In genomic region chr11:8766043-8766992, GRCh38 we compare ENCODE assay signal across 12 cellular contexts.
A peak's percentile ranks its signal among the peaks of the same experiment; 100 is the strongest.
DNase-seq lines count a peak whose midpoint lies in the region; ATAC-seq and TF ChIP-seq lines count a peak whose summit lies in the region.
"Had no signal": no experiment of that assay in that cellular context is flagged by ENCODE, and none has a peak within 500 bp of the region (broad histone marks: within the 10 kb centered on the region; RNA-seq: fewer than 3 reads in every experiment).

No MANE protein-coding gene starts in this region.

- no peak overlapping the region for H3K9ac ChIP-seq in mesendoderm (ENCODE audit: low read length)

- H2BK15ac ChIP-seq in mesendoderm (replicated peaks; ENCODE audit: low read depth) = no peak overlapping the region

- no peak overlapping the region for H4K8ac ChIP-seq in mesendoderm (ENCODE audit: low read depth, low read length)

- no peak overlapping the region for H3K56ac ChIP-seq in mesendoderm (ENCODE audit: low read length)

- H3K79me1 ChIP-seq in mesendoderm (ENCODE audit: low read length) = peaks cover 5% of the 10 kb centered on the region

- no peak for TF ChIP-seq CTCF in tibial artery (IDR thresholded peaks at IDR 0.05)

- no peak for ATAC-seq in GM21576 (IDR thresholded peaks at IDR 0.05; ENCODE audit: unreplicated experiment)
- no peak for ATAC-seq in GM19324 (IDR thresholded peaks at IDR 0.05; ENCODE audit: low FRiP score, unreplicated experiment)
- ATAC-seq in HG02642 (IDR thresholded peaks at IDR 0.05; ENCODE audit: poor library complexity, unreplicated experiment) = no peak
- ATAC-seq: effector memory CD8-positive, alpha-beta T cell had no signal

- intact Hi-C loops in tibial artery (cut with DNase I; ENCODE audit: low total_unique reads) = loop anchor here (10.0 kb wide), 1 partner anchor 62 kb away; no protein-coding TSS in a partner anchor

- H2BK120ac ChIP-seq in mesendoderm (ENCODE audit: low read depth, low read length) = no peak overlapping the region

- no peak overlapping the region for H4K5ac ChIP-seq in mesendoderm (ENCODE audit: low read length)

- DNase-seq in RPMI7951 (ENCODE audit: low read depth) = peak; percentile 75
- DNase-seq in mesendoderm = peak; percentile 59
- no peak for DNase-seq in tibial artery
- DNase-seq in effector CD4-positive, alpha-beta T cell = no peak
- DNase-seq: activated effector memory CD4-positive, alpha-beta T cell treated with Interleukin-2 at 50 U/mL for 16 hours; DMS153; effector memory CD8-positive, alpha-beta T cell; H7 had no signal

- H3K4me1 ChIP-seq in ectodermal cell (ENCODE audit: control insufficient read depth, insufficient read depth, low read length) (peaks cover 27% of the 10 kb centered on the region), mesendoderm (ENCODE audit: control insufficient read depth, low read depth, low read length) (peaks cover 17% of the 10 kb centered on the region), tibial artery (peaks cover 0 to 80% (median 42%) of the 10 kb centered on the region in 4 donors)

- no peak overlapping the region for H3K23ac ChIP-seq in mesendoderm (ENCODE audit: low read length)

- peak overlapping the region; percentile 33 for H3K18ac ChIP-seq in mesendoderm (ENCODE audit: low read length)

- peak overlapping the region; percentile 38 for H3K27ac ChIP-seq in ectodermal cell (ENCODE audit: insufficient read depth, low read depth, low read length, poor library complexity, severe bottlenecking)
- peak overlapping the region; percentile 22 for H3K27ac ChIP-seq in mesendoderm (ENCODE audit: low read depth, low read length)
- H3K27ac ChIP-seq in tibial artery = peak overlapping the region; percentile 62 to 84

- H3K36me3 ChIP-seq in ectodermal cell (ENCODE audit: control insufficient read depth, insufficient read depth, low read length) = no peaks in the 10 kb centered on the region
- no peaks in the 10 kb centered on the region for H3K36me3 ChIP-seq in mesendoderm (ENCODE audit: control insufficient read depth, insufficient read depth, low read length)
- no peaks in the 10 kb centered on the region for H3K36me3 ChIP-seq in tibial artery

- H3K9me3 ChIP-seq in ectodermal cell (ENCODE audit: control insufficient read depth, low read length) (no peaks in the 10 kb centered on the region), tibial artery (no peaks in the 10 kb centered on the region)

- H3K4me2 ChIP-seq in mesendoderm (ENCODE audit: low read length) = no peak overlapping the region

- H3K27me3 ChIP-seq in ectodermal cell (ENCODE audit: control insufficient read depth, insufficient read depth, low read length, poor library complexity, severe bottlenecking) (no peaks in the 10 kb centered on the region), mesendoderm (ENCODE audit: insufficient read depth, low read length, poor library complexity) (no peaks in the 10 kb centered on the region), tibial artery (no peaks in the 10 kb centered on the region)

- H3K4ac ChIP-seq in mesendoderm (ENCODE audit: low read depth, low read length) = no peak overlapping the region

- no peak overlapping the region for H2BK5ac ChIP-seq in mesendoderm (ENCODE audit: low read length)

- no peak overlapping the region for H3K4me3 ChIP-seq in ectodermal cell (ENCODE audit: insufficient read depth, low read depth, low read length)
- no peak overlapping the region for H3K4me3 ChIP-seq in mesendoderm (ENCODE audit: low read length)
- no peak overlapping the region for H3K4me3 ChIP-seq in tibial artery

- H3K79me2 ChIP-seq in mesendoderm (ENCODE audit: control insufficient read depth, insufficient read depth, low read length) = no peaks in the 10 kb centered on the region

- H2AK5ac ChIP-seq in mesendoderm (ENCODE audit: low read length) = no peak overlapping the region

- 47 to 56% methylated on average over 8 of the region's 8 CpGs for WGBS in ectodermal cell, 2 experiments
- no CpG with 5 or more reads among the region's 8 CpGs for WGBS in mesendoderm (ENCODE audit: extremely low coverage, insufficient coverage, low lambda C conversion rate)

Comparison
In these comparisons a context has a peak if more than half of its experiments do, and no peak if none do; other contexts are left out.
1. DNase-seq: peak in RPMI7951 (single experiment) and mesendoderm (single experiment); none in tibial artery (0 of 2) and effector CD4-positive, alpha-beta T cell (single experiment).
2. H3K27ac ChIP-seq: peak in every context shown above with its lines; median percentile 73 in tibial artery; 38 in ectodermal cell; 22 in mesendoderm.